In genomic region chr20:50724851-50725721, GRCh38 we compare ENCODE assay signal across 1 cellular context.
TF ChIP-seq lines count a peak whose summit lies in the region.

No MANE protein-coding gene starts in this region.

TF ChIP-seq in K562, 482 proteins besides CTCF, POLR2A, EP300 and RAD21 (continued from another document and continues in another):
- TF ChIP-seq CUX1 (CRISPR knock-in tag; IDR thresholded peaks at IDR 0.05) (0 out of 2 replicates have a peak, but pooled peaks have one; percentile 17), ZNF77 (CRISPR knock-in tag; IDR thresholded peaks at IDR 0.05) (no peak), SMAD4 (CRISPR knock-in tag; conservative IDR thresholded peaks at IDR 0.05) (no peak), HOMEZ (CRISPR knock-in tag; IDR thresholded peaks at IDR 0.05) (no peak), HMGN3 (IDR thresholded peaks at IDR 0.05; ENCODE audit: borderline replicate concordance, extremely low read depth, insufficient read length, low read depth, low read length) (no peak), TRIM28 (IDR thresholded peaks at IDR 0.05) (peak; percentile 80), MIER1 (IDR thresholded peaks at IDR 0.05; ENCODE audit: low read depth) (no peak; the same call in 1 of the 2 replicates), CC2D1A (IDR thresholded peaks at IDR 0.05) (peak; percentile 16; the same call in 1 of the 2 replicates), EP400 (IDR thresholded peaks at IDR 0.05) (no peak; the same call in 1 of the 2 replicates), BCOR (IDR thresholded peaks at IDR 0.05) (no peak), TAF9B (IDR thresholded peaks at IDR 0.05; ENCODE audit: partially characterized antibody) (peak; percentile 74), HCFC1 (IDR thresholded peaks at IDR 0.05; ENCODE audit: low read depth, low read length) (no peak), ZNF197 (CRISPR knock-in tag; IDR thresholded peaks at IDR 0.05; ENCODE audit: low read depth) (no peak), MTA2 (IDR thresholded peaks at IDR 0.05; ENCODE audit: low read depth) (peak; percentile 32; the same call in 1 of the 2 replicates), TAF1 (IDR thresholded peaks at IDR 0.05; ENCODE audit: control insufficient read depth, extremely low read depth, insufficient read depth, low read length, severe bottlenecking) (no peak), C11orf30 (IDR thresholded peaks at IDR 0.05; ENCODE audit: low read depth) (no peak), KAT7 (CRISPR knock-in tag; IDR thresholded peaks at IDR 0.05; ENCODE audit: borderline replicate concordance) (peak; percentile 49; the same call in 1 of the 2 replicates), NR2C1 (IDR thresholded peaks at IDR 0.05) (no peak), NR2C1 (tag; IDR thresholded peaks at IDR 0.05) (no peak), ATF6 (CRISPR knock-in tag; IDR thresholded peaks at IDR 0.05) (no peak), MEF2D (tag; conservative IDR thresholded peaks at IDR 0.05; ENCODE audit: low read depth) (peak; percentile 66; the same call in 1 of the 2 replicates), TOE1 (IDR thresholded peaks at IDR 0.05; ENCODE audit: borderline replicate concordance) (no peak), TOE1 (CRISPR knock-in tag; IDR thresholded peaks at IDR 0.05; ENCODE audit: borderline replicate concordance, low read depth) (no peak), KHSRP (IDR thresholded peaks at IDR 0.05) (no peak), HMG20A (CRISPR knock-in tag; conservative IDR thresholded peaks at IDR 0.05) (no peak), HDAC2 (IDR thresholded peaks at IDR 0.05) (peak; percentile 79), GATAD2B (IDR thresholded peaks at IDR 0.05; ENCODE audit: borderline replicate concordance) (no peak; the same call in 1 of the 2 replicates), HNRNPLL (IDR thresholded peaks at IDR 0.05; ENCODE audit: low read depth, low read length, poor library complexity, severe bottlenecking) (peak; percentile 50), RNF2 (IDR thresholded peaks at IDR 0.05) (peak; percentile 75), ZBTB40 (IDR thresholded peaks at IDR 0.05) (no peak), ZBTB40 (CRISPR knock-in tag; IDR thresholded peaks at IDR 0.05) (no peak), FOS (IDR thresholded peaks at IDR 0.05; ENCODE audit: extremely low read depth, insufficient read length) (peak; percentile 15), CHAMP1 (IDR thresholded peaks at IDR 0.05) (no peak), TCF15 (CRISPR knock-in tag; IDR thresholded peaks at IDR 0.05) (no peak), ZNF695 (CRISPR knock-in tag; IDR thresholded peaks at IDR 0.05) (no peak), TGIF2 (CRISPR knock-in tag; IDR thresholded peaks at IDR 0.05) (no peak), ZNF639 (CRISPR knock-in tag; conservative IDR thresholded peaks at IDR 0.05 in 1 of 2, IDR thresholded peaks at IDR 0.05 in 1 of 2) (no peak; a peak in 1 of 4 replicates), SRSF3 (IDR thresholded peaks at IDR 0.05; ENCODE audit: insufficient read depth, low read length) (no peak)
